23 cellular contexts compared by ENCODE assay signal in genomic region chr3:14646589-14647413, GRCh38. TPM values are rescaled to one million over a fixed set of nuclear protein-coding genes. Genes with fewer than 3 reads are reported as not detected.
DNase-seq lines count a peak whose midpoint lies in the region; ATAC-seq and TF ChIP-seq lines count a peak whose summit lies in the region.
"Had no signal": no experiment of that assay in that cellular context is flagged by ENCODE, and none has a peak within 500 bp of the region (broad histone marks: within the 10 kb centered on the region; RNA-seq: fewer than 3 reads in every experiment).

No MANE protein-coding gene starts in this region.

- H3K23me2 ChIP-seq in H9 (ENCODE audit: insufficient read length, low read depth, low read length, poor library complexity, severe bottlenecking) = no peaks in the 10 kb centered on the region

- no peaks in the 10 kb centered on the region; a peak in 1 of 5 replicates for H3K9me3 Mint-ChIP-seq in H9
- no peaks in the 10 kb centered on the region for H3K9me3 Mint-ChIP-seq in central memory CD8-positive, alpha-beta T cell
- no peaks in the 10 kb centered on the region for H3K9me3 Mint-ChIP-seq in activated naive CD8-positive, alpha-beta T cell treated with anti-CD3 and anti-CD28 coated beads for 36 hours
- H3K9me3 Mint-ChIP-seq: activated B cell treated with CpG ODN at 0.5 μM for 24 hours; activated CD4-positive, alpha-beta memory T cell treated with anti-CD3 and anti-CD28 coated beads for 36 hours; activated naive CD4-positive, alpha-beta T cell treated with anti-CD3 and anti-CD28 coated beads for 36 hours; activated T-cell treated with anti-CD3 and anti-CD28 coated beads, Interleukin-2, amount 50 U/mL, for 24 hours; stimulated activated naive CD8-positive, alpha-beta T cell treated with anti-CD3 and anti-CD28 coated beads, Interleukin-15, amount 100 ng/mL, for 72 hours had no signal

- H4K91ac ChIP-seq in H9 (ENCODE audit: insufficient read length, low read depth, low read length) = no peak overlapping the region

- H3K4me1 Mint-ChIP-seq in H9 = peaks cover 0 to 5% of the 10 kb centered on the region in 2 experiments; a peak in 3 of 4 replicates
- peaks cover 15% of the 10 kb centered on the region for H3K4me1 Mint-ChIP-seq in central memory CD8-positive, alpha-beta T cell
- peaks cover 15% of the 10 kb centered on the region for H3K4me1 Mint-ChIP-seq in activated naive CD8-positive, alpha-beta T cell treated with anti-CD3 and anti-CD28 coated beads for 36 hours

- no peak overlapping the region for H2BK20ac ChIP-seq in H9 (ENCODE audit: low read depth, low read length, poor library complexity, severe bottlenecking)

- no peak overlapping the region for H3K27ac ChIP-seq in H9 (ENCODE audit: insufficient read length, low read depth, low read length)
- H3K27ac ChIP-seq: ascending aorta, prostate gland had no signal

- H3K4me1 ChIP-seq in H9 (ENCODE audit: insufficient read depth, low read length) = no peaks in the 10 kb centered on the region
- H3K4me1 ChIP-seq: prostate gland had no signal

- H3K4ac ChIP-seq in H9 (ENCODE audit: low read depth, low read length) = no peak overlapping the region

- no peak overlapping the region for H3K14ac ChIP-seq in H9 (ENCODE audit: insufficient read depth, low read length)

- no peak overlapping the region for H3T11ph ChIP-seq in H9 (ENCODE audit: low read length)

- DNase-seq in H9 = peak; percentile 44
- peak; percentile 34 to 39 for DNase-seq in NOMO-1 (lab: John Stamatoyannopoulos, UW; ENCODE audit: unreplicated experiment in 2 of 2)
- DNase-seq in central memory CD8-positive, alpha-beta T cell (ENCODE audit: low spot score in 2 of 2) = no peak
- peak; percentile 21 for DNase-seq in left kidney (ENCODE audit: low read depth, low spot score)
- no peak for DNase-seq in activated naive CD8-positive, alpha-beta T cell treated with anti-CD3 and anti-CD28 coated beads for 36 hours
- no peak for DNase-seq in SKM-1 treated with dmso at 0.1 percent for 144 hours (lab: John Stamatoyannopoulos, UW; ENCODE audit: unreplicated experiment)
- DNase-seq in NCI-H69 (lab: John Stamatoyannopoulos, UW) = no peak
- DNase-seq in activated CD8-positive, alpha-beta memory T cell treated with anti-CD3 and anti-CD28 coated beads, Interleukin-2, amount 50 U/mL, for 48 hours = no peak
- DNase-seq: activated B cell treated with CpG ODN at 0.5 μM for 24 hours; activated CD4-positive, alpha-beta memory T cell treated with anti-CD3 and anti-CD28 coated beads for 36 hours; activated naive CD4-positive, alpha-beta T cell treated with anti-CD3 and anti-CD28 coated beads for 36 hours; activated T-cell treated with anti-CD3 and anti-CD28 coated beads, Interleukin-2, amount 50 U/mL, for 24 hours; COR-L47; midbrain; MV-4-11; NCI-H2029 treated with DMSO at 0.1 percent for 48 hours; NCI-H446 treated with DMSO at 0.1 percent for 48 hours; stimulated activated naive CD8-positive, alpha-beta T cell treated with anti-CD3 and anti-CD28 coated beads, Interleukin-15, amount 100 ng/mL, for 72 hours; T-helper 1 cell; trophoblast cell had no signal

- H2BK15ac ChIP-seq in H9 (ENCODE audit: low read depth, low read length) = no peak overlapping the region

- peak overlapping the region in 1 of 3 experiments; percentile 17; a peak in 2 of 7 replicates for H3K27ac Mint-ChIP-seq in H9
- peak overlapping the region; percentile 17 for H3K27ac Mint-ChIP-seq in central memory CD8-positive, alpha-beta T cell (ENCODE audit: low read depth)
- no peak overlapping the region for H3K27ac Mint-ChIP-seq in activated naive CD8-positive, alpha-beta T cell treated with anti-CD3 and anti-CD28 coated beads for 36 hours
- H3K27ac Mint-ChIP-seq: activated B cell treated with CpG ODN at 0.5 μM for 24 hours; activated CD4-positive, alpha-beta memory T cell treated with anti-CD3 and anti-CD28 coated beads for 36 hours; activated naive CD4-positive, alpha-beta T cell treated with anti-CD3 and anti-CD28 coated beads for 36 hours; activated T-cell treated with anti-CD3 and anti-CD28 coated beads, Interleukin-2, amount 50 U/mL, for 24 hours had no signal

- peak; percentile 57 for TF ChIP-seq CTCF in H9 (conservative IDR thresholded peaks at IDR 0.05)

- no peak for ATAC-seq in central memory CD8-positive, alpha-beta T cell (replicated peaks; ENCODE audit: extremely low read depth, poor library complexity, severe bottlenecking)
- ATAC-seq: stimulated activated naive CD8-positive, alpha-beta T cell treated with anti-CD3 and anti-CD28 coated beads, Interleukin-15, amount 100 ng/mL, for 72 hours had no signal

- no peak overlapping the region for H4K5ac ChIP-seq in H9 (ENCODE audit: insufficient read length, low read depth, low read length)

- H3K79me1 ChIP-seq in H9 (ENCODE audit: insufficient read depth, low read depth, low read length, poor library complexity, severe bottlenecking) = no peaks in the 10 kb centered on the region

- H4K20me1 ChIP-seq in H9 (ENCODE audit: control insufficient read depth, insufficient read depth, insufficient read length) = no peaks in the 10 kb centered on the region

- H3K4me3 Mint-ChIP-seq in H9 = no peak overlapping the region
- H3K4me3 Mint-ChIP-seq in central memory CD8-positive, alpha-beta T cell = no peak overlapping the region
- no peak overlapping the region for H3K4me3 Mint-ChIP-seq in activated naive CD8-positive, alpha-beta T cell treated with anti-CD3 and anti-CD28 coated beads for 36 hours
- H3K4me3 Mint-ChIP-seq: activated B cell treated with CpG ODN at 0.5 μM for 24 hours; activated CD4-positive, alpha-beta memory T cell treated with anti-CD3 and anti-CD28 coated beads for 36 hours; activated naive CD4-positive, alpha-beta T cell treated with anti-CD3 and anti-CD28 coated beads for 36 hours; activated T-cell treated with anti-CD3 and anti-CD28 coated beads, Interleukin-2, amount 50 U/mL, for 24 hours; stimulated activated naive CD8-positive, alpha-beta T cell treated with anti-CD3 and anti-CD28 coated beads, Interleukin-15, amount 100 ng/mL, for 72 hours had no signal

- no peaks in the 10 kb centered on the region; the same call in 1 of the 2 replicates for H3K27me3 ChIP-seq in H9 (ENCODE audit: insufficient read depth, low read length)
- H3K27me3 ChIP-seq: ascending aorta had no signal

- WGBS in H9 (ENCODE audit: extremely low coverage, insufficient read length, low lambda C conversion rate) = no CpG with 5 or more reads among the region's 9 CpGs

- H2BK5ac ChIP-seq in H9 (ENCODE audit: insufficient read length, low read length) = no peak overlapping the region

- no peak overlapping the region for H2BK12ac ChIP-seq in H9 (ENCODE audit: insufficient read length, low read depth, low read length)

- no peak overlapping the region for H4K8ac ChIP-seq in H9 (replicated peaks; ENCODE audit: insufficient read length, low read depth, low read length)

- peaks cover 69% of the 10 kb centered on the region for H3K27me3 Mint-ChIP-seq in H9 (ENCODE audit: low read depth)
- H3K27me3 Mint-ChIP-seq in central memory CD8-positive, alpha-beta T cell = peaks cover 11% of the 10 kb centered on the region
- no peaks in the 10 kb centered on the region for H3K27me3 Mint-ChIP-seq in activated naive CD8-positive, alpha-beta T cell treated with anti-CD3 and anti-CD28 coated beads for 36 hours
- H3K27me3 Mint-ChIP-seq: activated CD4-positive, alpha-beta memory T cell treated with anti-CD3 and anti-CD28 coated beads for 36 hours; activated T-cell treated with anti-CD3 and anti-CD28 coated beads, Interleukin-2, amount 50 U/mL, for 24 hours; stimulated activated naive CD8-positive, alpha-beta T cell treated with anti-CD3 and anti-CD28 coated beads, Interleukin-15, amount 100 ng/mL, for 72 hours had no signal

- no peaks in the 10 kb centered on the region for H3K36me3 Mint-ChIP-seq in H9 (ENCODE audit: insufficient read depth in 1 of 3, low read depth in 3 of 3)
- peaks cover 6% of the 10 kb centered on the region for H3K36me3 Mint-ChIP-seq in central memory CD8-positive, alpha-beta T cell (ENCODE audit: insufficient read depth)
- H3K36me3 Mint-ChIP-seq in activated naive CD8-positive, alpha-beta T cell treated with anti-CD3 and anti-CD28 coated beads for 36 hours = peaks cover 10% of the 10 kb centered on the region

- peaks cover 2% of the 10 kb centered on the region; the same call in 1 of the 2 replicates for H3K79me2 ChIP-seq in H9 (ENCODE audit: insufficient read depth, low read length)

- H3K56ac ChIP-seq in H9 (ENCODE audit: insufficient read length, low read depth, low read length) = no peak overlapping the region

- H3K23ac ChIP-seq in H9 (ENCODE audit: insufficient read length, low read depth, low read length) = no peak overlapping the region

- no peak overlapping the region for H2AK5ac ChIP-seq in H9 (ENCODE audit: insufficient read length, low read length)

- H3K18ac ChIP-seq in H9 (ENCODE audit: insufficient read length, low read depth, low read length) = no peak overlapping the region

- no peak overlapping the region for H3K4me2 ChIP-seq in H9 (ENCODE audit: insufficient read depth, insufficient read length, low read length)

- H2AFZ ChIP-seq in H9 (ENCODE audit: low read length) = no peak overlapping the region

- no peak overlapping the region for H3K9ac ChIP-seq in H9 (ENCODE audit: extremely low read depth, insufficient read length, low read length)

- no peak overlapping the region for H2BK120ac ChIP-seq in H9 (ENCODE audit: low read depth, low read length, poor library complexity, severe bottlenecking)

- no peaks in the 10 kb centered on the region for H3K9me3 ChIP-seq in H9 (ENCODE audit: control insufficient read depth, low read depth, low read length)
- H3K9me3 ChIP-seq: ascending aorta, prostate gland had no signal

RNA-seq across cellular contexts. Expression of gene CCDC174, which starts 4.8 kb away (rescaled TPM):
- 11.5 and 15.2 TPM in 2 replicates for total RNA-seq in H9 (2021)
- total RNA-seq in activated naive CD8-positive, alpha-beta T cell treated with anti-CD3 and anti-CD28 coated beads for 36 hours = 10 to 100 TPM; 16.1 to 18.6 TPM

RNA-seq across cellular contexts. Expression of gene C3orf20, which starts 28.1 kb away (rescaled TPM):
- not detected in 2 replicates for total RNA-seq in H9 (2021)
- under 1 TPM in 1 of 2 experiments, not detected in 1; 0.14 TPM for total RNA-seq in activated naive CD8-positive, alpha-beta T cell treated with anti-CD3 and anti-CD28 coated beads for 36 hours
- total RNA-seq: ascending aorta, Daoy had no signal

Comparison
In these comparisons a context has a peak if more than half of its experiments do, and no peak if none do; other contexts are left out.
1. DNase-seq: peak in H9 (single experiment), NOMO-1 (2 of 2) and left kidney (single experiment); none in central memory CD8-positive, alpha-beta T cell (0 of 2), activated naive CD8-positive, alpha-beta T cell treated with anti-CD3 and anti-CD28 coated beads for 36 hours (single experiment), SKM-1 treated with dmso at 0.1 percent for 144 hours (single experiment), NCI-H69 (single experiment) and activated CD8-positive, alpha-beta memory T cell treated with anti-CD3 and anti-CD28 coated beads, Interleukin-2, amount 50 U/mL, for 48 hours (single experiment).